Comparison of ENCODE assay signal across 17 cellular contexts in genomic region chr3:180306155-180306554, GRCh38.
DNase-seq lines count a peak whose midpoint lies in the region; ATAC-seq, FAIRE-seq and TF ChIP-seq lines count a peak whose summit lies in the region.
"Had no signal": no experiment of that assay in that cellular context is flagged by ENCODE, and none has a peak within 500 bp of the region (broad histone marks: within the 10 kb centered on the region; RNA-seq: fewer than 3 reads in every experiment).

No MANE protein-coding gene starts in this region.

- no peak overlapping the region for H2AFZ ChIP-seq in PC-9

- H3K27me3 ChIP-seq in PC-9 (ENCODE audit: insufficient read depth, low read depth) (no peaks in the 10 kb centered on the region), pancreas (no peaks in the 10 kb centered on the region), psoas muscle (ENCODE audit: insufficient read depth in 3 of 3, low read length in 2 of 3) (no peaks in the 10 kb centered on the region)
- H3K27me3 ChIP-seq: BLaER1 treated with 17β-estradiol and CSF1 and Interleukin-3, amounts not matched to agents 10 nM and 100 nM had no signal

- DNase-seq in DMS53 (lab: John Stamatoyannopoulos, UW), result peak; percentile 62
- no peak for DNase-seq in H54 (ENCODE audit: insufficient read length, low spot score)
- DNase-seq in PC-9, result no peak
- DNase-seq in pancreas, result no peak
- DNase-seq in COLO668 (lab: John Stamatoyannopoulos, UW; ENCODE audit: unreplicated experiment), result no peak
- no peak for DNase-seq in psoas muscle
- DNase-seq: CD4-positive, CD25-positive, alpha-beta regulatory T cell; DMS 273 treated with DMSO at 0.1 percent for 48 hours; DMS79 treated with DMSO at 0.1 percent for 48 hours had no signal

- intact Hi-C loops in PC-9 (cut with micrococcal nuclease; ENCODE audit: unreplicated experiment) (loop anchor here (1.0 kb wide), 2 partner anchors 10 to 42 kb away; no protein-coding TSS in a partner anchor), pancreas (cut with DNase I) (no loop called here), psoas muscle (cut with DNase I) (no loop called here)

- H3K9me3 ChIP-seq in PC-9 (ENCODE audit: insufficient read depth, low read depth) (no peaks in the 10 kb centered on the region), pancreas (no peaks in the 10 kb centered on the region), psoas muscle (no peaks in the 10 kb centered on the region)
- H3K9me3 ChIP-seq: BLaER1 treated with 17β-estradiol and CSF1 and Interleukin-3, amounts not matched to agents 10 nM and 100 nM had no signal

- peaks cover 18% of the 10 kb centered on the region for H3K4me1 ChIP-seq in PC-9 (replicated peaks; ENCODE audit: insufficient read depth)
- H3K4me1 ChIP-seq in pancreas, result peaks cover 8 to 21% (median 11%) of the 10 kb centered on the region in 3 donors
- H3K4me1 ChIP-seq in psoas muscle, result peaks cover 6% of the 10 kb centered on the region

- POLR2A ChIA-PET in PC-9 (lab: Charles Lee; ENCODE audit: unreplicated experiment), result no interaction called here

- H3K4me3 ChIP-seq in PC-9, result no peak overlapping the region
- no peak overlapping the region for H3K4me3 ChIP-seq in pancreas
- H3K4me3 ChIP-seq in psoas muscle, result no peak overlapping the region
- H3K4me3 ChIP-seq: BLaER1 treated with 17β-estradiol and CSF1 and Interleukin-3, amounts not matched to agents 10 nM and 100 nM; K562 had no signal

- no peaks in the 10 kb centered on the region for H3K9me2 ChIP-seq in PC-9 (ENCODE audit: insufficient read depth)

- no peaks in the 10 kb centered on the region for H3K36me3 ChIP-seq in PC-9 (ENCODE audit: low read depth)
- no peaks in the 10 kb centered on the region for H3K36me3 ChIP-seq in pancreas
- no peaks in the 10 kb centered on the region for H3K36me3 ChIP-seq in psoas muscle (ENCODE audit: insufficient read depth in 1 of 2, low read depth in 1 of 2)
- H3K36me3 ChIP-seq: BLaER1 treated with 17β-estradiol and CSF1 and Interleukin-3, amounts not matched to agents 10 nM and 100 nM had no signal

- peak; percentile 15 for FAIRE-seq in H54 (lab: Jason Lieb, UNC)
- no peak for FAIRE-seq in pancreas (lab: Jason Lieb, UNC)
- FAIRE-seq: G401.6, GM12891, GM19239, H1, K562 had no signal

- WGBS in pancreas, 2 donors, result 24 to 25% methylated on average over 1 of the region's 1 CpG
- 85 to 100% (median 94%) methylated on average over 1 of the region's 1 CpG for WGBS in psoas muscle, 3 donors

- H3K79me2 ChIP-seq in PC-9 (ENCODE audit: low read depth), result no peaks in the 10 kb centered on the region

- CTCF ChIA-PET in PC-9 (lab: Charles Lee), result no interaction called here

- no peak for TF ChIP-seq POLR2A in H54 (IDR thresholded peaks at IDR 0.05; ENCODE audit: low read depth, low read length)

- no peaks in the 10 kb centered on the region for H4K20me1 ChIP-seq in PC-9 (ENCODE audit: insufficient read depth)
- H4K20me1 ChIP-seq: BLaER1 treated with 17β-estradiol and CSF1 and Interleukin-3, amounts not matched to agents 10 nM and 100 nM had no signal

- H3K27ac ChIP-seq in PC-9, result no peak overlapping the region
- H3K27ac ChIP-seq in pancreas, result peak overlapping the region in 2 of 4 donors; percentile 34 to 59
- no peak overlapping the region for H3K27ac ChIP-seq in psoas muscle
- H3K27ac ChIP-seq: BLaER1 treated with 17β-estradiol and CSF1 and Interleukin-3, amounts not matched to agents 10 nM and 100 nM had no signal

- peak overlapping the region; percentile 66 for H3K4me2 ChIP-seq in PC-9
- H3K4me2 ChIP-seq: BLaER1 treated with 17β-estradiol and CSF1 and Interleukin-3, amounts not matched to agents 10 nM and 100 nM had no signal

- H3F3A ChIP-seq in PC-9 (ENCODE audit: insufficient read depth, low read depth), result peaks cover 9% of the 10 kb centered on the region; the same call in 1 of the 2 replicates

- no peak for TF ChIP-seq CTCF in PC-9 (conservative IDR thresholded peaks at IDR 0.05)
- no peak for TF ChIP-seq CTCF in pancreas (IDR thresholded peaks at IDR 0.05)
- no peak for TF ChIP-seq CTCF in psoas muscle (IDR thresholded peaks at IDR 0.05)

- ATAC-seq in pancreas (peak; percentile 66 to 84 (median 80)), GM18498 (IDR thresholded peaks at IDR 0.05; ENCODE audit: unreplicated experiment) (no peak), psoas muscle (no peak)
- ATAC-seq: HCT116, K562 had no signal

- no TSS peak for BruUV-seq in PC-9 (replicated peaks; lab: Mats Ljungman, UMichigan)

Comparison
In these comparisons a context has a peak if more than half of its experiments do, and no peak if none do; other contexts are left out.
1. ATAC-seq: peak in pancreas (4 of 4); none in GM18498 (single experiment) and psoas muscle (0 of 4).